Comparison of ENCODE assay signal across 9 cellular contexts in the genomic region with DNA sequence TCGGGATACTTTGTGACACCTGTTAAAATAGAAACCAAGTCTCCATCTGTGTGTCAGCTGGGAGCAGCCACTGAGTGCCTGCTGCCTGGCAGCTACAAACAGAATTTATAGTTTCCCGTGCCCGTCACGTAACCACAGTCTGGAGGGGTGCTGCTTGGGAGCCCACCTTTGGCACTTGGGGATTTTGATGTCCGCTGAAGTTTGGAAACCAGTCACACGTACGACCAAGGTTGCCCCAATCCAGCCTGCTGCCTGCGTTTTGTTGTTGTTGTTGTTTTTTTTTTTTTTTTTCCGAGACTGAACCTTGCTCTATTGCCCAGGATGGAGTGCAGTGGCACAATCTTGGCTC. TPM values are rescaled to one million over a fixed set of nuclear protein-coding genes. Genes with fewer than 3 reads are reported as not detected.
DNase-seq lines count a peak whose midpoint lies in the region; ATAC-seq, FAIRE-seq and TF ChIP-seq lines count a peak whose summit lies in the region.
"Had no signal": no experiment of that assay in that cellular context is flagged by ENCODE, and none has a peak within 500 bp of the region (broad histone marks: within the 10 kb centered on the region; RNA-seq: fewer than 3 reads in every experiment).

No MANE protein-coding gene starts in this region.

- H3K27ac ChIP-seq in A549 (peak overlapping the region in 1 of 2 experiments; percentile 100; a peak in 1 of 6 replicates), HL-60 (replicated peaks) (peak overlapping the region; percentile 96)

- peaks cover 9% of the 10 kb centered on the region; the same call in 2 of the 3 replicates for H3K4me1 ChIP-seq in A549
- H3K4me1 ChIP-seq in mononuclear cell (ENCODE audit: insufficient read depth, low read length) = peaks cover 23% of the 10 kb centered on the region

- DNase-seq in A549 (ENCODE audit: low read depth in 1 of 2, low spot score in 1 of 2) (no peak), HL-60 (ENCODE audit: low read depth in 1 of 2, low spot score in 1 of 2) (no peak), OCI-M2 (lab: John Stamatoyannopoulos, UW; ENCODE audit: unreplicated experiment) (no peak), NCI-H2081 (lab: John Stamatoyannopoulos, UW) (no peak), HT-29 (ENCODE audit: low spot score) (no peak)

- no peak for FAIRE-seq in A549 (lab: Jason Lieb, UNC)

- H3K4me3 ChIP-seq in A549 = peak overlapping the region; percentile 82
- H3K4me3 ChIP-seq in HL-60 (replicated peaks; ENCODE audit: insufficient read depth, low read length) = peak overlapping the region; percentile 97
- H3K4me3 ChIP-seq in mononuclear cell (ENCODE audit: low read length) = peak overlapping the region; percentile 93

- no peaks in the 10 kb centered on the region for H3K9me3 Mint-ChIP-seq in brain

- H3K9me3 ChIP-seq in A549 (no peaks in the 10 kb centered on the region), mononuclear cell (ENCODE audit: low read depth, low read length) (no peaks in the 10 kb centered on the region)

- H3K4me2 ChIP-seq in A549 = peak overlapping the region; percentile 95

- peak overlapping the region; percentile 46 to 95 (median 94) for H3K27ac Mint-ChIP-seq in brain

- H3K4me3 Mint-ChIP-seq in brain = peak overlapping the region; percentile 92 to 95 (median 94)

- H3K27me3 ChIP-seq in HL-60 (ENCODE audit: insufficient read depth, poor library complexity, severe bottlenecking) (no peaks in the 10 kb centered on the region), mononuclear cell (ENCODE audit: insufficient read depth, low read length) (no peaks in the 10 kb centered on the region)

- TF ChIP-seq CTCF in A549 (IDR thresholded peaks at IDR 0.05) = no peak
- no peak for TF ChIP-seq CTCF in HL-60 (IDR thresholded peaks at IDR 0.05; ENCODE audit: insufficient read depth, low read length)
- TF ChIP-seq CTCF in brain (conservative IDR thresholded peaks at IDR 0.05) = no peak

- CTCF ChIA-PET in A549 (lab: Yijun Ruan, JAX) = interaction anchor here (0.7 to 2.5 kb wide), 7 partner anchors 9 to 40 kb away, joined by 3 to 25 read pairs (median 4); a partner anchor contains a TSS

- peaks cover 30% of the 10 kb centered on the region for H3K36me3 Mint-ChIP-seq in brain

- no peak for ATAC-seq in A549
- ATAC-seq in GM21447 (IDR thresholded peaks at IDR 0.05; ENCODE audit: unreplicated experiment) = no peak

- peaks cover 6% of the 10 kb centered on the region for H3K27me3 Mint-ChIP-seq in brain

- no peak for TF ChIP-seq EP300 in A549 (IDR thresholded peaks at IDR 0.05)

- no peak for TF ChIP-seq POLR2A in A549 (IDR thresholded peaks at IDR 0.05; ENCODE audit: low read length)

- H3K4me1 Mint-ChIP-seq in brain = peaks cover 19% of the 10 kb centered on the region

- TF ChIP-seq RAD21 in A549 (conservative IDR thresholded peaks at IDR 0.05 in 1 of 2, IDR thresholded peaks at IDR 0.05 in 1 of 2) = no peak

- 75% methylated on average over 9 of the region's 9 CpGs for WGBS in A549 (ENCODE audit: missing lambda C conversion rate)

- POLR2A ChIA-PET in A549 (lab: Yijun Ruan, JAX) = interaction anchor here (0.7 kb wide), 1 partner anchor 11 kb away, joined by 8 read pairs; no protein-coding TSS in a partner anchor

TF ChIP-seq in A549, 52 proteins besides CTCF, POLR2A, EP300 and RAD21:
- TF ChIP-seq, protein P1, sequence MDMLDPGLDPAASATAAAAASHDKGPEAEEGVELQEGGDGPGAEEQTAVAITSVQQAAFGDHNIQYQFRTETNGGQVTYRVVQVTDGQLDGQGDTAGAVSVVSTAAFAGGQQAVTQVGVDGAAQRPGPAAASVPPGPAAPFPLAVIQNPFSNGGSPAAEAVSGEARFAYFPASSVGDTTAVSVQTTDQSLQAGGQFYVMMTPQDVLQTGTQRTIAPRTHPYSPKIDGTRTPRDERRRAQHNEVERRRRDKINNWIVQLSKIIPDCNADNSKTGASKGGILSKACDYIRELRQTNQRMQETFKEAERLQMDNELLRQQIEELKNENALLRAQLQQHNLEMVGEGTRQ (IDR thresholded peaks at IDR 0.05) = no peak
- no peak for TF ChIP-seq FOXS1 (CRISPR knock-in tag; IDR thresholded peaks at IDR 0.05)
- TF ChIP-seq EHMT2 (IDR thresholded peaks at IDR 0.05; ENCODE audit: low read depth) = no peak
- TF ChIP-seq ZFP36 (IDR thresholded peaks at IDR 0.05; ENCODE audit: borderline replicate concordance, partially characterized antibody) = no peak
- TF ChIP-seq, protein P2, sequence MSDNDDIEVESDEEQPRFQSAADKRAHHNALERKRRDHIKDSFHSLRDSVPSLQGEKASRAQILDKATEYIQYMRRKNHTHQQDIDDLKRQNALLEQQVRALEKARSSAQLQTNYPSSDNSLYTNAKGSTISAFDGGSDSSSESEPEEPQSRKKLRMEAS (IDR thresholded peaks at IDR 0.05) = no peak
- no peak for TF ChIP-seq SMC3 (IDR thresholded peaks at IDR 0.05)
- TF ChIP-seq, protein P3, sequence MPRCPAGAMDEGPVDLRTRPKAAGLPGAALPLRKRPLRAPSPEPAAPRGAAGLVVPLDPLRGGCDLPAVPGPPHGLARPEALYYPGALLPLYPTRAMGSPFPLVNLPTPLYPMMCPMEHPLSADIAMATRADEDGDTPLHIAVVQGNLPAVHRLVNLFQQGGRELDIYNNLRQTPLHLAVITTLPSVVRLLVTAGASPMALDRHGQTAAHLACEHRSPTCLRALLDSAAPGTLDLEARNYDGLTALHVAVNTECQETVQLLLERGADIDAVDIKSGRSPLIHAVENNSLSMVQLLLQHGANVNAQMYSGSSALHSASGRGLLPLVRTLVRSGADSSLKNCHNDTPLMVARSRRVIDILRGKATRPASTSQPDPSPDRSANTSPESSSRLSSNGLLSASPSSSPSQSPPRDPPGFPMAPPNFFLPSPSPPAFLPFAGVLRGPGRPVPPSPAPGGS (IDR thresholded peaks at IDR 0.05) = no peak
- TF ChIP-seq RFX5 (IDR thresholded peaks at IDR 0.05) = no peak
- no peak for TF ChIP-seq CEBPB (IDR thresholded peaks at IDR 0.05)
- no peak for TF ChIP-seq POLR2AphosphoS2 (conservative IDR thresholded peaks at IDR 0.05; ENCODE audit: low read length)
- TF ChIP-seq NFE2L2 (conservative IDR thresholded peaks at IDR 0.05; ENCODE audit: low read length) = no peak
- TF ChIP-seq FOSB (CRISPR knock-in tag; IDR thresholded peaks at IDR 0.05) = no peak
- no peak for TF ChIP-seq EHF (CRISPR knock-in tag; IDR thresholded peaks at IDR 0.05)
- TF ChIP-seq KDM1A (IDR thresholded peaks at IDR 0.05; ENCODE audit: low read depth) = no peak
- TF ChIP-seq CHD2 (IDR thresholded peaks at IDR 0.05; ENCODE audit: low read length, partially characterized antibody) = no peak
- no peak for TF ChIP-seq HDAC2 (IDR thresholded peaks at IDR 0.05)
- TF ChIP-seq TP53 (CRISPR knock-in tag; IDR thresholded peaks at IDR 0.05) = no peak
- no peak for TF ChIP-seq RARB (CRISPR knock-in tag; IDR thresholded peaks at IDR 0.05)
- no peak for TF ChIP-seq MAFK (IDR thresholded peaks at IDR 0.05; ENCODE audit: partially characterized antibody)
- no peak for TF ChIP-seq JUN (IDR thresholded peaks at IDR 0.05)

RNA-seq across cellular contexts. Expression of a gene that starts 1.6 kb away (rescaled TPM):
- polyA plus RNA-seq in A549 (2011; rRNA removed) = 22.1 and 28.5 TPM in 2 replicates
- polyA plus RNA-seq in A549 (2012; cell fraction: cytosol; rRNA removed) = 16.6 and 20.2 TPM in 2 replicates
- polyA plus RNA-seq in A549 (2012; cell fraction: nucleus; rRNA removed) = 38.7 and 39.6 TPM in 2 replicates
- 10.8 to 13.0 TPM (median 12.2 TPM) in 3 replicates for polyA plus RNA-seq in A549 (2017; fragmentation: RNase III; extraction: RNeasy Plus Mini Kit Qiagen cat#74134 plus additional on column Dnase treatment)
- 63.0 and 76.4 TPM in 2 replicates for polyA minus RNA-seq in A549 (2011; rRNA and poly(A)+ RNA removed)
- polyA plus RNA-seq in brain (ENCODE audit: insufficient read depth, low read depth, low replicate concordance) = 32.3 TPM
- total RNA-seq in mononuclear cell = 25.4 TPM
- 21.0 and 22.3 TPM in 2 replicates for total RNA-seq in HT-29 (2014; rRNA removed; shearing (Covaris generic))

RNA-seq across cellular contexts. Expression of a gene that starts 10.1 kb away (rescaled TPM):
- polyA plus RNA-seq in A549 (2011; rRNA removed) = 0.25 and 0.67 TPM in 2 replicates
- 0.19 and 0.35 TPM in 2 replicates for polyA plus RNA-seq in A549 (2012; cell fraction: cytosol; rRNA removed)
- polyA plus RNA-seq in A549 (2012; cell fraction: nucleus; rRNA removed) = 0.83 and 0.93 TPM in 2 replicates
- polyA plus RNA-seq in A549 (2017; fragmentation: RNase III; extraction: RNeasy Plus Mini Kit Qiagen cat#74134 plus additional on column Dnase treatment) = 0.35 to 0.44 TPM (median 0.41 TPM) in 3 replicates
- 0.17 and 0.29 TPM in 2 replicates for polyA minus RNA-seq in A549 (2011; rRNA and poly(A)+ RNA removed)
- polyA plus RNA-seq in brain (ENCODE audit: insufficient read depth, low read depth, low replicate concordance) = 62.5 TPM
- 0.21 TPM for total RNA-seq in mononuclear cell
- not detected in 2 replicates for total RNA-seq in HT-29 (2014; rRNA removed; shearing (Covaris generic))
- total RNA-seq: lung microvascular endothelial cell had no signal
